In genomic region chr3:193510154-193510553, GRCh38 we compare ENCODE assay signal across 24 cellular contexts. TPM values are rescaled to one million over a fixed set of nuclear protein-coding genes. Genes with fewer than 3 reads are reported as not detected.
"Had no signal": no experiment of that assay in that cellular context is flagged by ENCODE, and none has a peak within 500 bp of the region (broad histone marks: within the 10 kb centered on the region; RNA-seq: fewer than 3 reads in every experiment).

No MANE protein-coding gene starts in this region.

- H3K36me3 Mint-ChIP-seq: memory B cell; natural killer cell treated with Interleukin-12 subunit alpha and Interleukin-12 subunit beta and Interleukin-15 and Interleukin-18, amount 100 ng/mL, for 72 hours had no signal

- H3K4me3 Mint-ChIP-seq: memory B cell; natural killer cell treated with Interleukin-12 subunit alpha and Interleukin-12 subunit beta and Interleukin-15 and Interleukin-18, amount 100 ng/mL, for 72 hours; stimulated activated naive CD8-positive, alpha-beta T cell treated with anti-CD3 and anti-CD28 coated beads, Interleukin-15, amount 100 ng/mL, for 72 hours had no signal

- H3K9me3 ChIP-seq: gastroesophageal sphincter, heart left ventricle, prostate gland, right atrium auricular region, suprapubic skin had no signal

- H3K27ac ChIP-seq: dorsolateral prefrontal cortex, epithelial cell of prostate, foreskin keratinocyte, gastroesophageal sphincter, heart left ventricle, prostate gland, right atrium auricular region, suprapubic skin had no signal

- H3K27me3 ChIP-seq: dorsolateral prefrontal cortex, foreskin keratinocyte, gastroesophageal sphincter, hepatocyte, right atrium auricular region, suprapubic skin had no signal

- H3K27ac Mint-ChIP-seq: memory B cell; natural killer cell treated with Interleukin-12 subunit alpha and Interleukin-12 subunit beta and Interleukin-15 and Interleukin-18, amount 100 ng/mL, for 72 hours had no signal

- H2AFZ ChIP-seq: hepatocyte had no signal

- H3K9me3 Mint-ChIP-seq: memory B cell; natural killer cell treated with Interleukin-12 subunit alpha and Interleukin-12 subunit beta and Interleukin-15 and Interleukin-18, amount 100 ng/mL, for 72 hours; stimulated activated naive CD8-positive, alpha-beta T cell treated with anti-CD3 and anti-CD28 coated beads, Interleukin-15, amount 100 ng/mL, for 72 hours had no signal

- H3K4me1 Mint-ChIP-seq: memory B cell; stimulated activated naive CD8-positive, alpha-beta T cell treated with anti-CD3 and anti-CD28 coated beads, Interleukin-15, amount 100 ng/mL, for 72 hours had no signal

- DNase-seq: dorsolateral prefrontal cortex; effector CD4-positive, alpha-beta T cell; heart left ventricle; kidney; nucleus accumbens; stimulated activated CD4-positive, alpha-beta T cell treated with anti-CD3 and anti-CD28 coated beads, Interleukin-12 subunit alpha, Interleukin-12 subunit beta, amount 100 ng/mL, for 4 hours; stimulated activated CD4-positive, alpha-beta T cell treated with anti-CD3 and anti-CD28 coated beads, Interleukin-1b, Interleukin-23, amount 100 ng/mL, for 48 hours; stimulated activated CD4-positive, alpha-beta T cell treated with anti-CD3 and anti-CD28 coated beads, Interleukin-4, amount 100 ng/mL, for 1 hour; stimulated activated CD8-positive, alpha-beta memory T cell treated with anti-CD3 and anti-CD28 coated beads, Interleukin-4, amount 100 ng/mL, for 48 hours; stimulated activated naive CD4-positive, alpha-beta T cell; stimulated activated naive CD8-positive, alpha-beta T cell treated with anti-CD3 and anti-CD28 coated beads, Interleukin-15, amount 100 ng/mL, for 72 hours had no signal

- H3K36me3 ChIP-seq: gastroesophageal sphincter, heart left ventricle, prostate gland, right atrium auricular region, suprapubic skin had no signal

- H3K79me2 ChIP-seq: hepatocyte had no signal

- H3K4me1 ChIP-seq: foreskin keratinocyte, gastroesophageal sphincter, heart left ventricle, prostate gland, right atrium auricular region, suprapubic skin had no signal

- H3K4me2 ChIP-seq: smooth muscle cell had no signal

- H3K4me3 ChIP-seq: dorsolateral prefrontal cortex, gastroesophageal sphincter, heart left ventricle, hepatocyte, lung, prostate gland, right atrium auricular region, smooth muscle cell, suprapubic skin had no signal

- ATAC-seq: foreskin keratinocyte; gastroesophageal sphincter; heart left ventricle; left lobe of liver; natural killer cell treated with Interleukin-12 subunit alpha and Interleukin-12 subunit beta and Interleukin-15 and Interleukin-18, amount 100 ng/mL, for 72 hours; sciatic nerve; stimulated activated naive CD8-positive, alpha-beta T cell treated with anti-CD3 and anti-CD28 coated beads, Interleukin-15, amount 100 ng/mL, for 72 hours had no signal

RNA-seq across cellular contexts. Expression of gene ATP13A4, which starts 44.5 kb away (rescaled TPM):
- total RNA-seq: foreskin keratinocyte, right atrium auricular region had no signal
- polyA plus RNA-seq: foreskin keratinocyte, heart left ventricle had no signal
